Comparison of ENCODE assay signal across 23 cellular contexts in the genomic region with DNA sequence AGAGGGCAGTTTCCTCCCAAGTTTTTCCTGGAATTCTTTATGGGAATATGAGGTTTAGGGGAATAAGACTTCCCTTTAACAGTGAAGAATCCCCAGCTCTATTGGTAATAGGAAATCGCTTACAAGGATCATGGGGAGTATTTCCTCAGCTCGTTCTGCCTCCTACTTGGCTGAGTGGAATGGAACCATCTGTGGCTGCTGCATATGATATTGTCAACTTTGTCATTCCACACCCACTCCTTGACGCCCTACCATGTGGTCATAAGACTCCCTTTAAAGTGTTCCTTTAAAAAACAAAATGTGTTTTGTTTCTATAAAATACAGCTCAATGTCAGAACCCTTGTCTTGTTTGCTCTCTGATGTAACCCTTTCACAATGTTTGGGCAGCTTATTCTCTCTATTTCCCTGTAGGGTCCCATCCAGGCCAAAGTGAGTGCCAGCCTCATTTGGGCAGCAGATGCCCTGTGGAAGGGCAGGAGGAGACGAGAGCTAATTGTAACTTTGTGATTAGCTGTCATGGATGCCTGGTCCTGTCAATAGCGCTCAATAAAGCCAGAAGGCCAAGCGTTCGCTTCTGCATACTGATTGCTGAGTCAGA. TPM values are rescaled to one million over a fixed set of nuclear protein-coding genes. Genes with fewer than 3 reads are reported as not detected.
DNase-seq lines count a peak whose midpoint lies in the region; ATAC-seq and TF ChIP-seq lines count a peak whose summit lies in the region.
"Had no signal": no experiment of that assay in that cellular context is flagged by ENCODE, and none has a peak within 500 bp of the region (broad histone marks: within the 10 kb centered on the region; RNA-seq: fewer than 3 reads in every experiment).

No MANE protein-coding gene starts in this region.

- H3K4me1 ChIP-seq in esophagus muscularis mucosa (no peaks in the 10 kb centered on the region), heart right ventricle (no peaks in the 10 kb centered on the region)

- TF ChIP-seq CTCF in esophagus muscularis mucosa (IDR thresholded peaks at IDR 0.05) (no peak), heart right ventricle (IDR thresholded peaks at IDR 0.05) (no peak)

- H3K36me3 ChIP-seq in esophagus muscularis mucosa (no peaks in the 10 kb centered on the region), heart right ventricle (no peaks in the 10 kb centered on the region)
- H3K36me3 ChIP-seq: BE2C; BLaER1 treated with 17β-estradiol and CSF1 and Interleukin-3, amounts not matched to agents 10 nM and 100 nM had no signal

- H3K27ac ChIP-seq in cingulate gyrus (ENCODE audit: low read depth, low read length): peak overlapping the region; percentile 34
- no peak overlapping the region for H3K27ac ChIP-seq in esophagus muscularis mucosa (replicated peaks in 1 of 4)
- no peak overlapping the region for H3K27ac ChIP-seq in heart right ventricle
- H3K27ac ChIP-seq: 22Rv1; BLaER1 treated with 17β-estradiol and CSF1 and Interleukin-3, amounts not matched to agents 10 nM and 100 nM; GM23248 had no signal

- no peak for ATAC-seq in HG02588 (IDR thresholded peaks at IDR 0.05; ENCODE audit: unreplicated experiment)
- ATAC-seq in heart right ventricle: no peak
- ATAC-seq: GM12878, HCT116 had no signal

- WGBS in esophagus muscularis mucosa: 77% methylated on average over 7 of the region's 7 CpGs
- 74 to 80% methylated on average over 7 of the region's 7 CpGs for WGBS in heart right ventricle, 2 donors

- TF ChIP-seq POLR2A in esophagus muscularis mucosa (IDR thresholded peaks at IDR 0.05; ENCODE audit: low read depth): no peak

- DNase-seq in DMS153 (lab: John Stamatoyannopoulos, UW): peak; percentile 40
- DNase-seq in DMS153 treated with DMSO at 0.1 percent for 48 hours (lab: John Stamatoyannopoulos, UW; ENCODE audit: unreplicated experiment): no peak
- peak; percentile 58 for DNase-seq in Ammon's horn (ENCODE audit: low spot score)
- DNase-seq in esophagus muscularis mucosa (ENCODE audit: extremely low spot score): peak; percentile 39
- DNase-seq in heart right ventricle: no peak
- DNase-seq in NCI-H187 treated with DMSO at 0.1 percent for 48 hours (lab: John Stamatoyannopoulos, UW): no peak
- DNase-seq: BE2C; Calu3; CD4-positive, alpha-beta T cell; CD8-positive, alpha-beta memory T cell; COR-L47; DMS79; EL; GDM1; GM23248; H9 had no signal

- H3K9me3 ChIP-seq in esophagus muscularis mucosa: no peaks in the 10 kb centered on the region
- no peaks in the 10 kb centered on the region for H3K9me3 ChIP-seq in heart right ventricle
- H3K9me3 ChIP-seq: BE2C; BLaER1 treated with 17β-estradiol and CSF1 and Interleukin-3, amounts not matched to agents 10 nM and 100 nM had no signal

- H3K27me3 ChIP-seq in esophagus muscularis mucosa (no peaks in the 10 kb centered on the region), heart right ventricle (no peaks in the 10 kb centered on the region)
- H3K27me3 ChIP-seq: BE2C; BLaER1 treated with 17β-estradiol and CSF1 and Interleukin-3, amounts not matched to agents 10 nM and 100 nM had no signal

- intact Hi-C loops in esophagus muscularis mucosa (cut with DNase I): no loop called here
- intact Hi-C loops in heart right ventricle (cut with DNase I): no loop called here

- TF ChIP-seq EP300 in esophagus muscularis mucosa (IDR thresholded peaks at IDR 0.05): no peak

- H3K4me3 ChIP-seq in esophagus muscularis mucosa: no peak overlapping the region
- no peak overlapping the region for H3K4me3 ChIP-seq in heart right ventricle
- H3K4me3 ChIP-seq: BLaER1 treated with 17β-estradiol and CSF1 and Interleukin-3, amounts not matched to agents 10 nM and 100 nM; GM12878; GM23248 had no signal

RNA-seq across cellular contexts. Expression of a gene that starts 33.8 kb away (rescaled TPM):
- total RNA-seq in esophagus muscularis mucosa (10 to 100 TPM in 2 of 4 donors, 1 to 10 TPM in 2; 5.0 to 18.0 (median 11.3) TPM), heart right ventricle (10 to 100 TPM in 3 of 10 donors, 1 to 10 TPM in 4, under 1 TPM in 2, not detected in 1; 0.27 to 22.4 (median 8.2) TPM)
- polyA plus RNA-seq in heart right ventricle: under 1 TPM; 0.06 to 0.07 TPM
- total RNA-seq: CD4-positive, alpha-beta T cell; CD8-positive, alpha-beta memory T cell; GM23248 had no signal
- polyA plus RNA-seq: CD14-positive monocyte; CD8-positive, alpha-beta memory T cell; GM23248 had no signal

Comparison
In these comparisons a context has a peak if more than half of its experiments do, and no peak if none do; other contexts are left out.
1. DNase-seq: peak in DMS153 (single experiment), Ammon's horn (single experiment) and esophagus muscularis mucosa (single experiment); none in DMS153 treated with DMSO at 0.1 percent for 48 hours (single experiment), heart right ventricle (0 of 2) and NCI-H187 treated with DMSO at 0.1 percent for 48 hours (single experiment).